Comparison of ENCODE assay signal across 18 cellular contexts in genomic region chr5:155620819-155621410, GRCh38.
"Had no signal": no experiment of that assay in that cellular context is flagged by ENCODE, and none has a peak within 500 bp of the region (broad histone marks: within the 10 kb centered on the region; RNA-seq: fewer than 3 reads in every experiment).

No MANE protein-coding gene starts in this region.

- H3K27ac ChIP-seq: cardiac muscle cell, right atrium auricular region, testis, WERI-Rb-1 had no signal

- H3K4me3 ChIP-seq: cardiac muscle cell, right atrium auricular region, testis had no signal

- H3K9me3 Mint-ChIP-seq: activated T-helper 1 cell treated with anti-CD3 and anti-CD28 coated beads, Interleukin-12 subunit alpha, Interleukin-12 subunit beta, Interleukin-2, Interleukin-4 antibody, amounts not matched to agents 30 ng/mL and 10 ng/mL and 1 ng/mL, durations not matched to agents 14 hours and 24 hours and 36 hours; memory B cell; nephron; type B pancreatic cell had no signal

- DNase-seq: activated CD4-positive, alpha-beta T cell treated with anti-CD3 and anti-CD28 coated beads, Interleukin-2, amount 50 U/mL, for 48 hours; amygdala; dermis blood vessel endothelial cell; foreskin melanocyte; hypothalamus; stimulated activated CD4-positive, alpha-beta T cell treated with anti-CD3 and anti-CD28 coated beads, Interleukin-2, amount 100 ng/mL, for 24 hours; SW 1271; T-helper 2 cell; testis; WERI-Rb-1 had no signal

- H3K9me3 ChIP-seq: right atrium auricular region, testis had no signal

- H3K27me3 ChIP-seq: cardiac muscle cell, right atrium auricular region, testis had no signal

- H3K4me1 ChIP-seq: right atrium auricular region, testis had no signal

- H3K4me3 Mint-ChIP-seq: activated naive CD8-positive, alpha-beta T cell; activated T-helper 1 cell treated with anti-CD3 and anti-CD28 coated beads, Interleukin-12 subunit alpha, Interleukin-12 subunit beta, Interleukin-2, Interleukin-4 antibody, amounts not matched to agents 30 ng/mL and 10 ng/mL and 1 ng/mL, durations not matched to agents 14 hours and 24 hours and 36 hours; memory B cell; nephron; type B pancreatic cell had no signal

- H3K27ac Mint-ChIP-seq: activated naive CD8-positive, alpha-beta T cell; activated T-helper 1 cell treated with anti-CD3 and anti-CD28 coated beads, Interleukin-12 subunit alpha, Interleukin-12 subunit beta, Interleukin-2, Interleukin-4 antibody, amounts not matched to agents 30 ng/mL and 10 ng/mL and 1 ng/mL, durations not matched to agents 14 hours and 24 hours and 36 hours; memory B cell; nephron; progenitor cell of endocrine pancreas; type B pancreatic cell had no signal

- H3K4me1 Mint-ChIP-seq: nephron had no signal

- H3K36me3 ChIP-seq: cardiac muscle cell, right atrium auricular region, WERI-Rb-1 had no signal

- H3K36me3 Mint-ChIP-seq: activated naive CD8-positive, alpha-beta T cell; memory B cell; type B pancreatic cell had no signal
